Comparison of ENCODE assay signal across 12 cellular contexts in genomic region chr5:138603521-138603920, GRCh38. TPM values are rescaled to one million over a fixed set of nuclear protein-coding genes. Genes with fewer than 3 reads are reported as not detected.
DNase-seq lines count a peak whose midpoint lies in the region; ATAC-seq and TF ChIP-seq lines count a peak whose summit lies in the region.
"Had no signal": no experiment of that assay in that cellular context is flagged by ENCODE, and none has a peak within 500 bp of the region (broad histone marks: within the 10 kb centered on the region; RNA-seq: fewer than 3 reads in every experiment).

No MANE protein-coding gene starts in this region.

- TF ChIP-seq CTCF in fibroblast of the aortic adventitia (IDR thresholded peaks at IDR 0.05; ENCODE audit: insufficient read depth, low read length) (no peak), ovary (IDR thresholded peaks at IDR 0.05) (no peak)

- peak; percentile 44 for ATAC-seq in HG03460 (IDR thresholded peaks at IDR 0.05; ENCODE audit: unreplicated experiment)

- intact Hi-C loops in ovary (cut with DNase I): no loop called here

- TF ChIP-seq POLR2A in ovary (IDR thresholded peaks at IDR 0.05): no peak

- TF ChIP-seq EP300 in ovary (IDR thresholded peaks at IDR 0.05): no peak

- no peaks in the 10 kb centered on the region for H3K27me3 ChIP-seq in ovary
- H3K27me3 ChIP-seq: right atrium auricular region had no signal

- DNase-seq in stimulated activated CD4-positive, alpha-beta T cell treated with anti-CD3 and anti-CD28 coated beads, Interleukin-1b, Interleukin-23, amount 100 ng/mL, for 48 hours: peak; percentile 21
- DNase-seq in stimulated activated CD4-positive, alpha-beta T cell treated with anti-CD3 and anti-CD28 coated beads, Interleukin-4, amount 100 ng/mL, for 4 hours: no peak
- DNase-seq in fibroblast of the aortic adventitia (ENCODE audit: low read depth) (peak; percentile 25), islet precursor cell (no peak), DMS79 (lab: John Stamatoyannopoulos, UW) (no peak), ovary (no peak), NCI-H1930 (lab: John Stamatoyannopoulos, UW) (no peak)
- DNase-seq: CD4-positive, CD25-positive, alpha-beta regulatory T cell; NCI-H524 treated with DMSO at 0.1 percent for 48 hours had no signal

- no peaks in the 10 kb centered on the region for H3K36me3 ChIP-seq in ovary
- H3K36me3 ChIP-seq: right atrium auricular region had no signal

- no peak overlapping the region for H3K27ac ChIP-seq in ovary
- H3K27ac ChIP-seq: right atrium auricular region, VCaP had no signal

- H3K4me1 ChIP-seq in ovary (ENCODE audit: insufficient read depth): peaks cover 2% of the 10 kb centered on the region
- H3K4me1 ChIP-seq: right atrium auricular region had no signal

- H3K9me3 ChIP-seq in ovary: no peaks in the 10 kb centered on the region
- H3K9me3 ChIP-seq: right atrium auricular region had no signal

- H3K4me3 ChIP-seq in fibroblast of the aortic adventitia (ENCODE audit: low read depth, low read length) (no peak overlapping the region), ovary (no peak overlapping the region)
- H3K4me3 ChIP-seq: right atrium auricular region had no signal

- 21 to 57% (median 43%) methylated on average over 2 of the region's 2 CpGs for WGBS in ovary, 3 donors

RNA-seq across cellular contexts. Expression of gene HSPA9, which starts 28.3 kb away (rescaled TPM):
- 394 and 568 TPM in 2 replicates for total RNA-seq in fibroblast of the aortic adventitia (ENCODE audit: low replicate concordance)
- 100 to 1,000 TPM; 147 to 340 (median 180) TPM for total RNA-seq in ovary
- polyA plus RNA-seq in ovary: 100 to 1,000 TPM in 1 of 2 donors, 10 to 100 TPM in 1; 85.4 to 220 TPM

Comparison
In these comparisons a context has a peak if more than half of its experiments do, and no peak if none do; other contexts are left out.
1. DNase-seq: peak in stimulated activated CD4-positive, alpha-beta T cell treated with anti-CD3 and anti-CD28 coated beads, Interleukin-1b, Interleukin-23, amount 100 ng/mL, for 48 hours (single experiment) and fibroblast of the aortic adventitia (single experiment); none in stimulated activated CD4-positive, alpha-beta T cell treated with anti-CD3 and anti-CD28 coated beads, Interleukin-4, amount 100 ng/mL, for 4 hours (0 of 2), islet precursor cell (single experiment), DMS79 (single experiment), ovary (0 of 5) and NCI-H1930 (0 of 2).